14 cellular contexts compared by ENCODE assay signal in the genomic region with DNA sequence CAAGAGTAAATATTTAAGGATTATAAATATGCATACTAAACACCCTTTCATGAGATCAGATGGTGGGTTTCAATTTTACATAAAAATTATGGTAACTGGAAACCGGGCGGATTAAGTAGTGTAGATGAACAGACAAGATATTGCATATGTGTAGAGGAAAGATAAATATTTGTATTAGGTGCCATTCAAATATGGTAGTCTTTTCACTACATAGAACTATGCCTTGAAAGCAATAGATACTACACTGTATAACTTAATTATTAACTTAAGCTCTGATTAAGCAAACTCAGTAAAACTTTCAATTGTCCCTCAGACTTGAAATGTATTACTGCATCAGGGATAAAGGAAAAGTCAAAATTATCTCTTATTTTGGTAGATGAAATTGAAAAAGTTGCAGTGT. TPM values are rescaled to one million over a fixed set of nuclear protein-coding genes. Genes with fewer than 3 reads are reported as not detected.
DNase-seq lines count a peak whose midpoint lies in the region; ATAC-seq, FAIRE-seq and TF ChIP-seq lines count a peak whose summit lies in the region.
"Had no signal": no experiment of that assay in that cellular context is flagged by ENCODE, and none has a peak within 500 bp of the region (broad histone marks: within the 10 kb centered on the region; RNA-seq: fewer than 3 reads in every experiment).

No MANE protein-coding gene starts in this region.

- H3K4me3 Mint-ChIP-seq in H9: peak overlapping the region; percentile 46 to 74; a peak in 3 of 5 replicates
- no peak overlapping the region for H3K4me3 Mint-ChIP-seq in CD4-positive, alpha-beta memory T cell

- H3K79me1 ChIP-seq in H9 (ENCODE audit: insufficient read depth, low read depth, low read length, poor library complexity, severe bottlenecking): no peaks in the 10 kb centered on the region

- H2BK12ac ChIP-seq in H9 (ENCODE audit: insufficient read length, low read depth, low read length): no peak overlapping the region

- H2BK5ac ChIP-seq in H9 (ENCODE audit: insufficient read length, low read length): no peak overlapping the region

- H3T11ph ChIP-seq in H9 (ENCODE audit: low read length): no peak overlapping the region

- H3K27me3 ChIP-seq in H9 (ENCODE audit: insufficient read depth, low read length) (no peaks in the 10 kb centered on the region), WERI-Rb-1 (ENCODE audit: insufficient read depth, low read depth, severe bottlenecking) (no peaks in the 10 kb centered on the region), small intestine (ENCODE audit: control insufficient read depth in 2 of 2, insufficient read depth in 2 of 2, low read length in 2 of 2) (no peaks in the 10 kb centered on the region), body of pancreas (no peaks in the 10 kb centered on the region)
- H3K27me3 ChIP-seq in CD4-positive, alpha-beta memory T cell (ENCODE audit: insufficient read depth, low read length): peaks cover 51% of the 10 kb centered on the region

- H3K9me3 ChIP-seq in H9 (ENCODE audit: control insufficient read depth, low read depth, low read length) (no peaks in the 10 kb centered on the region), WERI-Rb-1 (ENCODE audit: severe bottlenecking) (no peaks in the 10 kb centered on the region), small intestine (ENCODE audit: control insufficient read depth, low read depth) (no peaks in the 10 kb centered on the region), body of pancreas (no peaks in the 10 kb centered on the region)
- no peaks in the 10 kb centered on the region for H3K9me3 ChIP-seq in CD4-positive, alpha-beta memory T cell (ENCODE audit: control insufficient read depth in 1 of 2, low read length in 2 of 2)

- intact Hi-C loops in CD4-positive, alpha-beta memory T cell (cut with micrococcal nuclease): loop anchor here (10.0 kb wide), 1 partner anchor 1402 kb away; the partner anchor contains the start of genes EFCAB11 and TDP1
- intact Hi-C loops in body of pancreas (cut with DNase I): no loop called here

- ATAC-seq in HG02763 (IDR thresholded peaks at IDR 0.05; ENCODE audit: unreplicated experiment) (no peak), body of pancreas (no peak), GM18870 (IDR thresholded peaks at IDR 0.05; ENCODE audit: unreplicated experiment) (no peak)
- ATAC-seq: HCT116, left ventricle myocardium superior had no signal

- H3K4me1 Mint-ChIP-seq in H9: peaks cover 25 to 26% of the 10 kb centered on the region in 2 experiments
- peaks cover 22 to 35% (median 29%) of the 10 kb centered on the region in 4 donors for H3K4me1 Mint-ChIP-seq in CD4-positive, alpha-beta memory T cell

- peaks cover 13% of the 10 kb centered on the region for H3K23me2 ChIP-seq in H9 (ENCODE audit: insufficient read length, low read depth, low read length, poor library complexity, severe bottlenecking)

- H3K14ac ChIP-seq in H9 (ENCODE audit: insufficient read depth, low read length): no peak overlapping the region

- H3K9ac ChIP-seq in H9 (ENCODE audit: extremely low read depth, insufficient read length, low read length): no peak overlapping the region

- no peaks in the 10 kb centered on the region for H3K4me1 ChIP-seq in H9 (ENCODE audit: insufficient read depth, low read length)
- H3K4me1 ChIP-seq in small intestine (ENCODE audit: control insufficient read depth in 2 of 2, insufficient read depth in 1 of 2, low read depth in 1 of 2, low read length in 1 of 2): peaks cover 0 to 4% of the 10 kb centered on the region in 2 donors
- H3K4me1 ChIP-seq in CD4-positive, alpha-beta memory T cell (ENCODE audit: insufficient read depth, low read length): peaks cover 27% of the 10 kb centered on the region
- peaks cover 29% of the 10 kb centered on the region for H3K4me1 ChIP-seq in body of pancreas

- H3K27me3 Mint-ChIP-seq in H9 (ENCODE audit: low read depth): peaks cover 2% of the 10 kb centered on the region; the same call in 1 of the 2 replicates
- peaks cover 30 to 37% of the 10 kb centered on the region in 2 donors for H3K27me3 Mint-ChIP-seq in CD4-positive, alpha-beta memory T cell

- WGBS in H9 (ENCODE audit: extremely low coverage, insufficient read length, low lambda C conversion rate): 100% methylated on average over 1 of the region's 2 CpGs
- 16 to 51% (median 33%) methylated on average over 2 of the region's 2 CpGs for WGBS in small intestine, 3 donors
- 17 to 21% methylated on average over 2 of the region's 2 CpGs for WGBS in body of pancreas, 2 donors

- H3K4ac ChIP-seq in H9 (ENCODE audit: low read depth, low read length): no peak overlapping the region

- H3K56ac ChIP-seq in H9 (ENCODE audit: insufficient read length, low read depth, low read length): no peak overlapping the region

- no peak overlapping the region for H4K8ac ChIP-seq in H9 (replicated peaks; ENCODE audit: insufficient read length, low read depth, low read length)

- no peak overlapping the region for H4K5ac ChIP-seq in H9 (ENCODE audit: insufficient read length, low read depth, low read length)

- DNase-seq in H9 (no peak), WERI-Rb-1 (no peak), kidney tubule cell (ENCODE audit: low spot score) (peak; percentile 31), small intestine (peak; percentile 51), body of pancreas (no peak)
- no peak for DNase-seq in CD4-positive, alpha-beta memory T cell
- DNase-seq: activated naive CD4-positive, alpha-beta T cell treated with anti-CD3 and anti-CD28 coated beads, Interleukin-2, amount 10 ng/mL, durations not matched to agents 7 days and 5 days; cortex of kidney; DMS 273 treated with DMSO at 0.1 percent for 48 hours; Karpas-422; left ventricle myocardium superior had no signal

- no peaks in the 10 kb centered on the region for H4K20me1 ChIP-seq in H9 (ENCODE audit: control insufficient read depth, insufficient read depth, insufficient read length)

- POLR2A ChIA-PET in CD4-positive, alpha-beta memory T cell (lab: Charles Lee; ENCODE audit: partially characterized antibody): interaction anchor here (1.0 kb wide), 2 partner anchors 10 to 11 kb away, joined by 3 read pairs; partner anchors contain the start of gene ZC3H14

- no peak for TF ChIP-seq POLR2A in body of pancreas (IDR thresholded peaks at IDR 0.05)

- H3K36me3 ChIP-seq in WERI-Rb-1: peaks cover 40% of the 10 kb centered on the region
- peaks cover 0 to 3% of the 10 kb centered on the region in 2 donors for H3K36me3 ChIP-seq in small intestine (ENCODE audit: control insufficient read depth in 2 of 2, insufficient read depth in 2 of 2, low read length in 2 of 2)
- no peaks in the 10 kb centered on the region for H3K36me3 ChIP-seq in CD4-positive, alpha-beta memory T cell (ENCODE audit: insufficient read depth, low read length)
- H3K36me3 ChIP-seq in body of pancreas (replicated peaks in 1 of 2; ENCODE audit: insufficient read depth in 1 of 2, low read depth in 2 of 2): no peaks in the 10 kb centered on the region

- H3K36me3 Mint-ChIP-seq in H9 (ENCODE audit: insufficient read depth in 1 of 3, low read depth in 3 of 3): peaks cover 2 to 21% (median 16%) of the 10 kb centered on the region in 3 experiments; a peak in 5 of 7 replicates
- no peaks in the 10 kb centered on the region for H3K36me3 Mint-ChIP-seq in CD4-positive, alpha-beta memory T cell
- H3K36me3 Mint-ChIP-seq: activated naive CD4-positive, alpha-beta T cell treated with anti-CD3 and anti-CD28 coated beads, Interleukin-2, amount 10 ng/mL, durations not matched to agents 7 days and 5 days had no signal

- no peak overlapping the region for H3K27ac ChIP-seq in H9 (ENCODE audit: insufficient read length, low read depth, low read length)
- H3K27ac ChIP-seq in WERI-Rb-1: peak overlapping the region; percentile 57
- no peak overlapping the region for H3K27ac ChIP-seq in small intestine (ENCODE audit: low read depth in 1 of 2, low read length in 1 of 2)
- no peak overlapping the region for H3K27ac ChIP-seq in CD4-positive, alpha-beta memory T cell (ENCODE audit: low read depth, low read length)
- peak overlapping the region in 1 of 4 donors; percentile 94 for H3K27ac ChIP-seq in body of pancreas

- no peak overlapping the region for H4K91ac ChIP-seq in H9 (ENCODE audit: insufficient read length, low read depth, low read length)

- TF ChIP-seq CTCF in H9 (conservative IDR thresholded peaks at IDR 0.05) (no peak), WERI-Rb-1 (IDR thresholded peaks at IDR 0.05; ENCODE audit: low read depth, low read length) (no peak), body of pancreas (IDR thresholded peaks at IDR 0.05) (no peak)

- no peak overlapping the region for H3K18ac ChIP-seq in H9 (ENCODE audit: insufficient read length, low read depth, low read length)

- H3K79me2 ChIP-seq in H9 (ENCODE audit: insufficient read depth, low read length): no peaks in the 10 kb centered on the region

- H2BK120ac ChIP-seq in H9 (ENCODE audit: low read depth, low read length, poor library complexity, severe bottlenecking): no peak overlapping the region

- no peak overlapping the region for H2AK5ac ChIP-seq in H9 (ENCODE audit: insufficient read length, low read length)

- no peak overlapping the region for H2BK15ac ChIP-seq in H9 (ENCODE audit: low read depth, low read length)

- no peak overlapping the region for H3K23ac ChIP-seq in H9 (ENCODE audit: insufficient read length, low read depth, low read length)

- no peak overlapping the region for H2AFZ ChIP-seq in H9 (ENCODE audit: low read length)

- no peaks in the 10 kb centered on the region; a peak in 1 of 5 replicates for H3K9me3 Mint-ChIP-seq in H9
- H3K9me3 Mint-ChIP-seq in CD4-positive, alpha-beta memory T cell: peaks cover 0 to 3% (median 0%) of the 10 kb centered on the region in 8 donors
- H3K9me3 Mint-ChIP-seq: activated naive CD4-positive, alpha-beta T cell treated with anti-CD3 and anti-CD28 coated beads, Interleukin-2, amount 10 ng/mL, durations not matched to agents 7 days and 5 days had no signal

- H3K4me2 ChIP-seq in H9 (ENCODE audit: insufficient read depth, insufficient read length, low read length): no peak overlapping the region

- FAIRE-seq in small intestine (lab: Jason Lieb, UNC): peak; percentile 74

- H3K4me3 ChIP-seq in WERI-Rb-1 (ENCODE audit: low read depth, low read length): 0 out of 2 replicates have a peak overlapping the region, but pooled peaks have one; percentile 84
- no peak overlapping the region for H3K4me3 ChIP-seq in small intestine (ENCODE audit: low read depth in 1 of 2, low read length in 2 of 2)
- no peak overlapping the region for H3K4me3 ChIP-seq in CD4-positive, alpha-beta memory T cell (ENCODE audit: low read length in 2 of 2)
- H3K4me3 ChIP-seq in body of pancreas: no peak overlapping the region

- no peak overlapping the region for H3K27ac Mint-ChIP-seq in H9
- no peak overlapping the region for H3K27ac Mint-ChIP-seq in CD4-positive, alpha-beta memory T cell
- H3K27ac Mint-ChIP-seq: activated naive CD4-positive, alpha-beta T cell treated with anti-CD3 and anti-CD28 coated beads, Interleukin-2, amount 10 ng/mL, durations not matched to agents 7 days and 5 days had no signal

- CTCF ChIA-PET in CD4-positive, alpha-beta memory T cell (lab: Charles Lee; ENCODE audit: partially characterized antibody): no interaction called here

- H2BK20ac ChIP-seq in H9 (ENCODE audit: low read depth, low read length, poor library complexity, severe bottlenecking): no peak overlapping the region

RNA-seq across cellular contexts. Expression of gene PTPN21, which starts 1.9 kb away (rescaled TPM):
- total RNA-seq in H9 (2021): 12.9 and 14.3 TPM in 2 replicates
- 1 to 10 TPM; 4.7 to 10.0 (median 8.5) TPM for polyA plus RNA-seq in small intestine
- total RNA-seq in CD4-positive, alpha-beta memory T cell: not detected
- not detected for polyA plus RNA-seq in CD4-positive, alpha-beta memory T cell
- 10 to 100 TPM; 10.5 to 10.9 TPM for total RNA-seq in body of pancreas

RNA-seq across cellular contexts. Expression of gene ZC3H14, which starts 10.0 kb away (rescaled TPM):
- total RNA-seq in H9 (2021) (90.6 and 93.4 TPM in 2 replicates), body of pancreas (10 to 100 TPM; 38.6 to 48.5 TPM)
- polyA plus RNA-seq in small intestine: 10 to 100 TPM; 20.3 to 28.2 (median 21.7) TPM
- 10 to 100 TPM; 43.4 to 51.8 TPM for total RNA-seq in CD4-positive, alpha-beta memory T cell
- 10 to 100 TPM; 38.4 to 54.6 TPM for polyA plus RNA-seq in CD4-positive, alpha-beta memory T cell

Comparison
In these comparisons a context has a peak if more than half of its experiments do, and no peak if none do; other contexts are left out.
1. DNase-seq: peak in kidney tubule cell (single experiment) and small intestine (single experiment); none in H9 (single experiment), WERI-Rb-1 (single experiment), CD4-positive, alpha-beta memory T cell (0 of 5) and body of pancreas (0 of 4).
2. H3K4me3 Mint-ChIP-seq: peak in H9 (2 of 2); none in CD4-positive, alpha-beta memory T cell (0 of 8).
3. RNA of gene PTPN21, which starts 1.9 kb away (total RNA-seq): 12.9 to 14.3 TPM in H9 and 10.5 to 10.9 TPM in body of pancreas; not detected in CD4-positive, alpha-beta memory T cell; every median in the first group is over 10 times any median in the second.